Comparison of ENCODE assay signal across 9 cellular contexts in the genomic region with DNA sequence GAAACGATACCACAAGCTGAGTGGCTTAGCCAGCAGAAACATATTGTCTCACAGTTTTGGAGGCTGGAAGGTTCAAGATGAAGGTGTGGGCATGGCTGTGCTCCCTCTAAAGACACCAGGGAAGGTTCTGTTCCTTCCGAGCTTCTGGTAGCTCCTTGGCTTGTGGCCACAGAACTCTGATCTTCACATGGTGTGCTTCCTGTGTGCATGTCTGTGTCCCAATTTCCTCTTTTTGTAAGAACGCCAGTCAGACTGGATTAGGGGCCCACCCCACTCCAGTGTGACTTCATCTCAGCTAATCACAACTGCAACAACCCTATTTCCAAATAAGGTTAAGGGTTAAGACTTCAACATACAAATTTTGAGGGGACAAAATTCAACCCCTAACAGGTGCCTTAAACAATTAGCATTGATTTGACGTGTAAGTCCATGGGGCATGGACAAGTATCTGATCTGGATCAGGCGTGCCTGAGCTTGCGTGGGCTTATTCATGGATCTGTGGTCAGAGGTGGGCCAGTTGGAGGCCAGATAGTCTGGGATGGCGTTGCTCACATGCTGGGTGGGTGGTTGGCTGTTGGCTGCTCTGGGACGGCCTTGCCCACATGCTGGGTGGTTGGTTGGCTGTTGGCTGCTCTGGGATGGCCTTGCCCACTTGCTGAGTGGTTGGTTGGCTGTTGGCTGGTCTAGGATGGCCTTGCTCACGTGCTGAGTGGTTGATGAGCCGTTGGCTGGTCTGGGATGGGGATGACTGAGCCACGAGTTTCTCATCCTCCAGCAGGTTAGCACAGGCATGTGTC.
DNase-seq lines count a peak whose midpoint lies in the region; ATAC-seq and TF ChIP-seq lines count a peak whose summit lies in the region.
"Had no signal": no experiment of that assay in that cellular context is flagged by ENCODE, and none has a peak within 500 bp of the region (broad histone marks: within the 10 kb centered on the region; RNA-seq: fewer than 3 reads in every experiment).

No MANE protein-coding gene starts in this region.

- H3K27ac Mint-ChIP-seq in stimulated activated memory B cell treated with anti-CD40 and anti-IgM and Interleukin-4, amounts not matched to agents 10 μg/mL and 1 μg/mL and 100 μg/mL, for 72 hours: peak overlapping the region; percentile 75

- H3K4me3 ChIP-seq in heart right ventricle (peak overlapping the region in 1 of 10 donors; percentile 2), A673 (ENCODE audit: low read depth, low read length, poor library complexity, severe bottlenecking) (no peak overlapping the region)

- peaks cover 83% of the 10 kb centered on the region for H3K4me1 Mint-ChIP-seq in stimulated activated memory B cell treated with anti-CD40 and anti-IgM and Interleukin-4, amounts not matched to agents 10 μg/mL and 1 μg/mL and 100 μg/mL, for 72 hours

- H3K36me3 Mint-ChIP-seq in stimulated activated memory B cell treated with anti-CD40 and anti-IgM and Interleukin-4, amounts not matched to agents 10 μg/mL and 1 μg/mL and 100 μg/mL, for 72 hours: peaks cover 91% of the 10 kb centered on the region

- H3K9me3 ChIP-seq in heart right ventricle (no peaks in the 10 kb centered on the region), A673 (ENCODE audit: low read depth, low read length, poor library complexity, severe bottlenecking) (no peaks in the 10 kb centered on the region)

- POLR2A ChIA-PET in A673 (lab: Charles Lee; ENCODE audit: low non-redundant PET): no interaction called here

- H3K27ac ChIP-seq in VCaP (peak overlapping the region; percentile 44), heart right ventricle (peak overlapping the region; percentile 1 to 95 (median 60)), A673 (ENCODE audit: low read depth, low read length, poor library complexity, severe bottlenecking) (no peak overlapping the region)

- H3K27me3 ChIP-seq in heart right ventricle (no peaks in the 10 kb centered on the region), A673 (replicated peaks; ENCODE audit: insufficient read depth, low read depth, low read length, poor library complexity) (no peaks in the 10 kb centered on the region)

- H3K9me3 Mint-ChIP-seq in stimulated activated memory B cell treated with anti-CD40 and anti-IgM and Interleukin-4, amounts not matched to agents 10 μg/mL and 1 μg/mL and 100 μg/mL, for 72 hours: no peaks in the 10 kb centered on the region

- H3K4me3 Mint-ChIP-seq in stimulated activated memory B cell treated with anti-CD40 and anti-IgM and Interleukin-4, amounts not matched to agents 10 μg/mL and 1 μg/mL and 100 μg/mL, for 72 hours: no peak overlapping the region

- peaks cover 0 to 64% (median 28%) of the 10 kb centered on the region in 9 donors for H3K4me1 ChIP-seq in heart right ventricle
- H3K4me1 ChIP-seq in A673 (ENCODE audit: insufficient read depth, low read length, poor library complexity, severe bottlenecking): no peaks in the 10 kb centered on the region

- CTCF ChIA-PET in A673 (lab: Charles Lee): no interaction called here

- TF ChIP-seq CTCF in VCaP (conservative IDR thresholded peaks at IDR 0.05): no peak
- no peak for TF ChIP-seq CTCF in heart right ventricle (IDR thresholded peaks at IDR 0.05)
- no peak for TF ChIP-seq CTCF in A673 (conservative IDR thresholded peaks at IDR 0.05; ENCODE audit: low read depth, low read length)

- WGBS in heart right ventricle, 2 donors: 69 to 75% methylated on average over 11 of the region's 11 CpGs

- H3K36me3 ChIP-seq in heart right ventricle (peaks cover 0 to 69% (median 5%) of the 10 kb centered on the region in 9 donors), A673 (ENCODE audit: insufficient read depth, low read length, poor library complexity, severe bottlenecking) (no peaks in the 10 kb centered on the region)

- intact Hi-C loops in heart right ventricle (cut with DNase I): loop anchor here in 1 of 10 donors (5.0 kb wide), 1 partner anchor 398 kb away; no protein-coding TSS in a partner anchor
- intact Hi-C loops in A673 (cut with micrococcal nuclease; ENCODE audit: unreplicated experiment): no loop called here

- DNase-seq in heart right ventricle: peak in 1 of 2 donors; percentile 55
- DNase-seq in amniotic stem cell (lab: John Stamatoyannopoulos, UW): no peak
- no peak for DNase-seq in middle frontal gyrus (ENCODE audit: extremely low spot score, low spot score)
- DNase-seq in A673 (ENCODE audit: low spot score): no peak
- DNase-seq: erythroblast had no signal

- ATAC-seq in HG02852 (IDR thresholded peaks at IDR 0.05; ENCODE audit: unreplicated experiment) (peak; percentile 47), heart right ventricle (peak; percentile 20 to 75 (median 62)), GM18870 (IDR thresholded peaks at IDR 0.05; ENCODE audit: unreplicated experiment) (no peak)
- peak; percentile 81 for ATAC-seq in stimulated activated memory B cell treated with anti-CD40 and anti-IgM and Interleukin-4, amounts not matched to agents 10 μg/mL and 1 μg/mL and 100 μg/mL, for 72 hours

- no peaks in the 10 kb centered on the region for H3K27me3 Mint-ChIP-seq in stimulated activated memory B cell treated with anti-CD40 and anti-IgM and Interleukin-4, amounts not matched to agents 10 μg/mL and 1 μg/mL and 100 μg/mL, for 72 hours

- BruUV-seq in A673 (replicated peaks; lab: Mats Ljungman, UMichigan): no TSS peak
